12 cellular contexts compared by ENCODE assay signal in the genomic region with DNA sequence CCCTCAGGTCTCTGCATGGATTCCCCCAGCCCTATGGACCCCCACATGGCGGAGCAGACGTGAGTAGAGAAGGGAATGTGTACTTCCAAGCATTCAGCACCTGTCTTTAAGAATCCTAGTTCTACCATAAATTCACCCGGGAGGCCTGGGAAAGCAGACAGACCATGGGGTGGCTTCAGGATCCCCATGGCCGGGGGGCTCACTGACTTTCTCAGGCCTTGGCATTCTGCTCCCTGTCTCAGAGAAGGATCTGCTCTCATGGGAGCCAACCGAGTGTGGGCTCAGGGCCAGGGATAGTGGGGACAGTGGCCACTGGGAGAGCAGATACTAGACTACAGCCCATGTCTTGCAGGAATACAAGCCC. TPM values are rescaled to one million over a fixed set of nuclear protein-coding genes. Genes with fewer than 3 reads are reported as not detected.
DNase-seq lines count a peak whose midpoint lies in the region; ATAC-seq and TF ChIP-seq lines count a peak whose summit lies in the region.
"Had no signal": no experiment of that assay in that cellular context is flagged by ENCODE, and none has a peak within 500 bp of the region (broad histone marks: within the 10 kb centered on the region; RNA-seq: fewer than 3 reads in every experiment).

No MANE protein-coding gene starts in this region.

- no peak for ATAC-seq in foreskin keratinocyte
- ATAC-seq: heart left ventricle had no signal

- H3K27ac ChIP-seq in foreskin keratinocyte = peak overlapping the region; percentile 84

- H3K9ac ChIP-seq in skeletal muscle satellite cell (ENCODE audit: low read depth, low read length) = peak overlapping the region; percentile 84

- peak overlapping the region; percentile 94 for H3K4me2 ChIP-seq in skeletal muscle satellite cell (ENCODE audit: low read length)

- DNase-seq in GM12865 (ENCODE audit: low read depth) (no peak), foreskin keratinocyte (no peak), GM19238 (ENCODE audit: insufficient read length, low spot score) (no peak), LoVo (ENCODE audit: low spot score) (no peak), COLO829 (ENCODE audit: low spot score) (no peak), OCI-M1 (lab: John Stamatoyannopoulos, UW) (no peak)
- DNase-seq: retina, SHP77 treated with DMSO at 0.1 percent for 48 hours had no signal

- H3K27me3 ChIP-seq in foreskin keratinocyte (no peaks in the 10 kb centered on the region), skeletal muscle satellite cell (ENCODE audit: control insufficient read depth, insufficient read depth, low read length) (no peaks in the 10 kb centered on the region)
- H3K27me3 ChIP-seq: heart left ventricle had no signal

- H3K36me3 ChIP-seq in skeletal muscle satellite cell (ENCODE audit: insufficient read depth, low read length) = peaks cover 58% of the 10 kb centered on the region

- H3K4me1 ChIP-seq in foreskin keratinocyte (no peaks in the 10 kb centered on the region), skeletal muscle satellite cell (ENCODE audit: control insufficient read depth, insufficient read depth, low read length) (peaks cover 34% of the 10 kb centered on the region)

- no peaks in the 10 kb centered on the region for H3K9me3 ChIP-seq in skeletal muscle satellite cell (replicated peaks; ENCODE audit: low read length)
- H3K9me3 ChIP-seq: heart left ventricle, thoracic aorta had no signal

- H3K4me3 ChIP-seq in GM12865 (ENCODE audit: low read depth, low read length) = peak overlapping the region; percentile 91
- H3K4me3 ChIP-seq in WI38 (ENCODE audit: low read depth, low read length) = peak overlapping the region; percentile 87
- peak overlapping the region; percentile 70 for H3K4me3 ChIP-seq in skeletal muscle satellite cell (ENCODE audit: low read length)
- H3K4me3 ChIP-seq: thoracic aorta had no signal

- TF ChIP-seq CTCF in GM12865 (IDR thresholded peaks at IDR 0.05; ENCODE audit: insufficient read depth, low read depth, low read length, missing control alignments) (no peak), WI38 (IDR thresholded peaks at IDR 0.05; ENCODE audit: low read depth, low read length) (no peak), foreskin keratinocyte (conservative IDR thresholded peaks at IDR 0.05) (no peak)

RNA-seq across cellular contexts. Expression of a gene that starts 2.3 kb away (rescaled TPM):
- total RNA-seq in foreskin keratinocyte = 58.4 and 69.9 TPM in 2 replicates
- 47.5 and 64.1 TPM in 2 replicates for polyA plus RNA-seq in foreskin keratinocyte
- total RNA-seq in skeletal muscle satellite cell (2012; rRNA removed) = 26.6 and 32.2 TPM in 2 replicates

RNA-seq across cellular contexts. Expression of a gene that starts 11.8 kb away (rescaled TPM):
- 79.5 and 79.9 TPM in 2 replicates for total RNA-seq in foreskin keratinocyte
- 67.2 and 68.9 TPM in 2 replicates for polyA plus RNA-seq in foreskin keratinocyte
- 125 and 146 TPM in 2 replicates for total RNA-seq in skeletal muscle satellite cell (2012; rRNA removed)

RNA-seq across cellular contexts. Expression of a gene that starts 17.1 kb away (rescaled TPM):
- total RNA-seq in foreskin keratinocyte = 0.14 and 0.17 TPM in 2 replicates
- polyA plus RNA-seq in foreskin keratinocyte = 0.14 and 0.16 TPM in 2 replicates
- total RNA-seq in skeletal muscle satellite cell (2012; rRNA removed) = not detected in 2 replicates

RNA-seq across cellular contexts. Expression of a gene that starts 22.0 kb away (rescaled TPM):
- total RNA-seq in foreskin keratinocyte = 11.9 and 12.5 TPM in 2 replicates
- polyA plus RNA-seq in foreskin keratinocyte = 10.2 and 10.8 TPM in 2 replicates
- 20.5 and 22.1 TPM in 2 replicates for total RNA-seq in skeletal muscle satellite cell (2012; rRNA removed)

RNA-seq across cellular contexts. Expression of a gene that starts 30.8 kb away (rescaled TPM):
- total RNA-seq in foreskin keratinocyte = 77.4 and 81.3 TPM in 2 replicates
- 93.0 and 100 TPM in 2 replicates for polyA plus RNA-seq in foreskin keratinocyte
- 43.9 and 63.1 TPM in 2 replicates for total RNA-seq in skeletal muscle satellite cell (2012; rRNA removed)
